In the genomic region with DNA sequence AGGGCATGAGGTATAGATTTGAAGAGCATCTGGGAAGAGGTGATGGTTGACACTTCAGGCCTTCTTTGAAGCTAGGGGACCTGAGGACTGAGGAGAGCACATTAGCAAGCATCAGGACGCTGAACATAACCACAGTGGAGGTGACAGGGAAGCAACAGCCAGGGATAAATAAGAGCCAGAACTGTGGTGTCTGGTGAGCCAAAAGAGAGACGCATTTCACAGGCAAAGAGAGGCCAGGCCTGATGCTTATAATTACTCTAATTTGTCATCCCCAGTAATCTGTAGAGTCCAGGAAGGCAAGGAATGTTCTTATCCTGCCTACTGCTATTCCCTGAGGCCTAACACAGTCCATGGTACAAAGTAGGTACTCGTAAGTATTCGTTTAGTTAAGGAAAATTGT, we compare ENCODE assay signal across 20 cellular contexts. TPM values are rescaled to one million over a fixed set of nuclear protein-coding genes. Genes with fewer than 3 reads are reported as not detected.
DNase-seq lines count a peak whose midpoint lies in the region; ATAC-seq, FAIRE-seq and TF ChIP-seq lines count a peak whose summit lies in the region.
"Had no signal": no experiment of that assay in that cellular context is flagged by ENCODE, and none has a peak within 500 bp of the region (broad histone marks: within the 10 kb centered on the region; RNA-seq: fewer than 3 reads in every experiment).

No MANE protein-coding gene starts in this region.

- FAIRE-seq in GM12892 (lab: Jason Lieb, UNC): no peak
- FAIRE-seq: G401.6 had no signal

- H3K27ac Mint-ChIP-seq in brain: peak overlapping the region in 3 of 5 experiments; percentile 12 to 81 (median 33)
- H3K27ac Mint-ChIP-seq in activated CD8-positive, alpha-beta T cell treated with anti-CD3 and anti-CD28 coated beads for 36 hours: no peak overlapping the region
- H3K27ac Mint-ChIP-seq in activated T-helper 2 cell treated with anti-CD3 and anti-CD28 coated beads, Interferon-gamma antibody, Interleukin-2, Interleukin-4, amounts not matched to agents 10 μg/mL and 5 μg/mL and 100 μg/mL, durations not matched to agents 14 hours and 24 hours and 36 hours: no peak overlapping the region
- H3K27ac Mint-ChIP-seq: naive B cell; progenitor cell of endocrine pancreas; T-helper 1 cell treated with Interleukin-12 subunit alpha and Interleukin-12 subunit beta and Interleukin-4 antibody, amounts not matched to agents 30 μg/mL and 1 μg/mL, for 36 hours; WTC11 had no signal

- H3K27me3 ChIP-seq in left ventricle myocardium inferior (ENCODE audit: low read depth) (no peaks in the 10 kb centered on the region), prostate gland (replicated peaks; ENCODE audit: insufficient read depth) (no peaks in the 10 kb centered on the region), transverse colon (no peaks in the 10 kb centered on the region)

- TF ChIP-seq POLR2A in prostate gland (IDR thresholded peaks at IDR 0.05) (no peak), transverse colon (IDR thresholded peaks at IDR 0.05) (no peak), GM12892 (IDR thresholded peaks at IDR 0.05; ENCODE audit: low read depth, low read length) (no peak)

- H3K9me3 ChIP-seq in left ventricle myocardium inferior (replicated peaks) (no peaks in the 10 kb centered on the region), prostate gland (no peaks in the 10 kb centered on the region), transverse colon (no peaks in the 10 kb centered on the region)

- intact Hi-C loops in left ventricle myocardium inferior (cut with micrococcal nuclease): no loop called here
- intact Hi-C loops in prostate gland (cut with DNase I): no loop called here
- intact Hi-C loops in transverse colon (cut with DNase I; ENCODE audit: low total_unique reads): no loop called here
- intact Hi-C loops in activated CD8-positive, alpha-beta T cell treated with anti-CD3 and anti-CD28 coated beads for 36 hours (cut with micrococcal nuclease): loop anchor here (10.0 kb wide), 1 partner anchor 45 kb away; no protein-coding TSS in a partner anchor
- intact Hi-C loops in activated T-helper 2 cell treated with anti-CD3 and anti-CD28 coated beads, Interferon-gamma antibody, Interleukin-2, Interleukin-4, amounts not matched to agents 10 μg/mL and 5 μg/mL and 100 μg/mL, durations not matched to agents 14 hours and 24 hours and 36 hours (cut with micrococcal nuclease): no loop called here

- no peaks in the 10 kb centered on the region for H3K36me3 Mint-ChIP-seq in brain
- H3K36me3 Mint-ChIP-seq in activated CD8-positive, alpha-beta T cell treated with anti-CD3 and anti-CD28 coated beads for 36 hours (ENCODE audit: low read depth): no peaks in the 10 kb centered on the region
- H3K36me3 Mint-ChIP-seq in activated T-helper 2 cell treated with anti-CD3 and anti-CD28 coated beads, Interferon-gamma antibody, Interleukin-2, Interleukin-4, amounts not matched to agents 10 μg/mL and 5 μg/mL and 100 μg/mL, durations not matched to agents 14 hours and 24 hours and 36 hours (ENCODE audit: low read depth): peaks cover 7% of the 10 kb centered on the region
- H3K36me3 Mint-ChIP-seq: naive B cell, WTC11 had no signal

- POLR2A ChIA-PET in activated CD8-positive, alpha-beta T cell treated with anti-CD3 and anti-CD28 coated beads for 36 hours (lab: Charles Lee): interaction anchor here (3.8 kb wide), 1 partner anchor 10 kb away, joined by 18 read pairs; the partner anchor contains the start of gene FAS

- no peak for TF ChIP-seq CTCF in brain (conservative IDR thresholded peaks at IDR 0.05)
- TF ChIP-seq CTCF in left ventricle myocardium inferior (IDR thresholded peaks at IDR 0.05; ENCODE audit: borderline replicate concordance): no peak
- no peak for TF ChIP-seq CTCF in prostate gland (IDR thresholded peaks at IDR 0.05)
- no peak for TF ChIP-seq CTCF in transverse colon (IDR thresholded peaks at IDR 0.05)
- TF ChIP-seq CTCF in activated CD8-positive, alpha-beta T cell treated with anti-CD3 and anti-CD28 coated beads for 36 hours (IDR thresholded peaks at IDR 0.05): no peak

- H3K27ac ChIP-seq in left ventricle myocardium inferior (replicated peaks): peak overlapping the region; percentile 77
- peak overlapping the region; percentile 46 to 58 for H3K27ac ChIP-seq in prostate gland
- H3K27ac ChIP-seq in transverse colon: peak overlapping the region; percentile 72 to 83 (median 76)

- 71% methylated on average over 4 of the region's 4 CpGs for WGBS in prostate gland
- 80 to 82% methylated on average over 3 to 4 of the region's 4 CpGs for WGBS in transverse colon (ENCODE audit: low coverage in 1 of 2), 2 donors

- CTCF ChIA-PET in activated CD8-positive, alpha-beta T cell treated with anti-CD3 and anti-CD28 coated beads for 36 hours (lab: Charles Lee): interaction anchor here (1.0 to 2.6 kb wide), 4 partner anchors 10 to 142 kb away, joined by 3 to 11 read pairs (median 5); partner anchors contain the start of gene FAS

- no peak overlapping the region for H3K4me3 Mint-ChIP-seq in brain
- no peak overlapping the region for H3K4me3 Mint-ChIP-seq in activated CD8-positive, alpha-beta T cell treated with anti-CD3 and anti-CD28 coated beads for 36 hours
- H3K4me3 Mint-ChIP-seq in activated T-helper 2 cell treated with anti-CD3 and anti-CD28 coated beads, Interferon-gamma antibody, Interleukin-2, Interleukin-4, amounts not matched to agents 10 μg/mL and 5 μg/mL and 100 μg/mL, durations not matched to agents 14 hours and 24 hours and 36 hours (ENCODE audit: low read depth): no peak overlapping the region
- H3K4me3 Mint-ChIP-seq: naive B cell; T-helper 1 cell treated with Interleukin-12 subunit alpha and Interleukin-12 subunit beta and Interleukin-4 antibody, amounts not matched to agents 30 μg/mL and 1 μg/mL, for 36 hours; WTC11 had no signal

- TF ChIP-seq EP300 in transverse colon (IDR thresholded peaks at IDR 0.05; ENCODE audit: low read depth): no peak

- ATAC-seq in activated CD8-positive, alpha-beta T cell treated with anti-CD3 and anti-CD28 coated beads for 36 hours: no peak
- ATAC-seq: HCT116, WTC11 had no signal

- H3K36me3 ChIP-seq in left ventricle myocardium inferior: no peaks in the 10 kb centered on the region
- H3K36me3 ChIP-seq in prostate gland: no peaks in the 10 kb centered on the region
- H3K36me3 ChIP-seq in transverse colon: no peaks in the 10 kb centered on the region

- H3K4me3 ChIP-seq in left ventricle myocardium inferior (no peak overlapping the region), prostate gland (no peak overlapping the region), transverse colon (no peak overlapping the region)

- DNase-seq in left ventricle myocardium inferior (no peak), prostate gland (ENCODE audit: low spot score) (no peak), transverse colon (no peak), NCI-H146 (lab: John Stamatoyannopoulos, UW) (no peak), GM12892 (ENCODE audit: insufficient read length) (no peak)
- DNase-seq in activated CD8-positive, alpha-beta T cell treated with anti-CD3 and anti-CD28 coated beads for 36 hours: no peak
- DNase-seq in activated T-helper 2 cell treated with anti-CD3 and anti-CD28 coated beads, Interferon-gamma antibody, Interleukin-2, Interleukin-4, amounts not matched to agents 10 μg/mL and 5 μg/mL and 100 μg/mL, durations not matched to agents 14 hours and 24 hours and 36 hours (ENCODE audit: low spot score): no peak
- DNase-seq: activated effector memory CD4-positive, alpha-beta T cell treated with anti-CD3 and anti-CD28 coated beads, Interleukin-2, amount 50 U/mL, for 16 hours; Calu3; dermis blood vessel endothelial cell; erythroblast; kidney glomerular epithelial cell; naive B cell; SHP77 treated with DMSO at 0.1 percent for 48 hours had no signal

- peaks cover 0 to 2% (median 0%) of the 10 kb centered on the region in 5 experiments for H3K9me3 Mint-ChIP-seq in brain
- no peaks in the 10 kb centered on the region for H3K9me3 Mint-ChIP-seq in activated CD8-positive, alpha-beta T cell treated with anti-CD3 and anti-CD28 coated beads for 36 hours
- H3K9me3 Mint-ChIP-seq in activated T-helper 2 cell treated with anti-CD3 and anti-CD28 coated beads, Interferon-gamma antibody, Interleukin-2, Interleukin-4, amounts not matched to agents 10 μg/mL and 5 μg/mL and 100 μg/mL, durations not matched to agents 14 hours and 24 hours and 36 hours: peaks cover 2% of the 10 kb centered on the region
- H3K9me3 Mint-ChIP-seq: naive B cell; T-helper 1 cell treated with Interleukin-12 subunit alpha and Interleukin-12 subunit beta and Interleukin-4 antibody, amounts not matched to agents 30 μg/mL and 1 μg/mL, for 36 hours; WTC11 had no signal

- peaks cover 19% of the 10 kb centered on the region for H3K4me1 Mint-ChIP-seq in brain
- peaks cover 21% of the 10 kb centered on the region for H3K4me1 Mint-ChIP-seq in activated CD8-positive, alpha-beta T cell treated with anti-CD3 and anti-CD28 coated beads for 36 hours (ENCODE audit: low read depth)
- H3K4me1 Mint-ChIP-seq in activated T-helper 2 cell treated with anti-CD3 and anti-CD28 coated beads, Interferon-gamma antibody, Interleukin-2, Interleukin-4, amounts not matched to agents 10 μg/mL and 5 μg/mL and 100 μg/mL, durations not matched to agents 14 hours and 24 hours and 36 hours (ENCODE audit: low read depth): peaks cover 30% of the 10 kb centered on the region

- no peaks in the 10 kb centered on the region for H3K27me3 Mint-ChIP-seq in brain
- no peaks in the 10 kb centered on the region for H3K27me3 Mint-ChIP-seq in activated CD8-positive, alpha-beta T cell treated with anti-CD3 and anti-CD28 coated beads for 36 hours
- no peaks in the 10 kb centered on the region for H3K27me3 Mint-ChIP-seq in activated T-helper 2 cell treated with anti-CD3 and anti-CD28 coated beads, Interferon-gamma antibody, Interleukin-2, Interleukin-4, amounts not matched to agents 10 μg/mL and 5 μg/mL and 100 μg/mL, durations not matched to agents 14 hours and 24 hours and 36 hours (ENCODE audit: low read depth)

- in situ Hi-C loops in transverse colon (cut with MboI; ENCODE audit: low pct_ligation_motif_present in 1 of 4, low pct_unique_long_range_greater_than_20kb in 1 of 4, low sequenced_read_pairs in 3 of 4): loop anchor here in 1 of 4 donors (10.0 kb wide), 1 partner anchor 45 kb away; no protein-coding TSS in a partner anchor

- H3K4me1 ChIP-seq in left ventricle myocardium inferior (peaks cover 68% of the 10 kb centered on the region), prostate gland (replicated peaks) (no peaks in the 10 kb centered on the region), transverse colon (peaks cover 13 to 53% (median 27%) of the 10 kb centered on the region in 4 donors)

RNA-seq across cellular contexts. Expression of gene FAS, which starts 10.4 kb away (rescaled TPM):
- polyA plus RNA-seq in brain (ENCODE audit: insufficient read depth, low read depth, low replicate concordance): 1.8 TPM
- total RNA-seq in left ventricle myocardium inferior (3.7 TPM), prostate gland (10 to 100 TPM; 13.7 to 17.7 TPM), transverse colon (10 to 100 TPM in 3 of 4 donors, 1 to 10 TPM in 1; 9.0 to 58.5 (median 53.6) TPM)
- total RNA-seq in activated CD8-positive, alpha-beta T cell treated with anti-CD3 and anti-CD28 coated beads for 36 hours: 10 to 100 TPM; 48.6 to 49.0 TPM
- polyA plus RNA-seq in GM12892 (2012; ENCODE audit: missing spikeins): 81.0 TPM
- 20.7 and 22.5 TPM in 2 replicates for total RNA-seq in activated T-helper 2 cell treated with anti-CD3 and anti-CD28 coated beads, Interferon-gamma antibody, Interleukin-2, Interleukin-4, amounts not matched to agents 10 μg/mL and 5 μg/mL and 100 μg/mL, durations not matched to agents 14 hours and 24 hours and 36 hours

RNA-seq across cellular contexts. Expression of gene ACTA2, which starts 27.7 kb away (rescaled TPM):
- polyA plus RNA-seq in brain (ENCODE audit: insufficient read depth, low read depth, low replicate concordance): 65.7 TPM
- total RNA-seq in left ventricle myocardium inferior (89.4 TPM), prostate gland (1,000 to 10,000 TPM; 1,024 to 1,957 TPM), transverse colon (1,000 to 10,000 TPM in 1 of 4 donors, 100 to 1,000 TPM in 3; 403 to 1,827 (median 457) TPM)
- total RNA-seq in activated CD8-positive, alpha-beta T cell treated with anti-CD3 and anti-CD28 coated beads for 36 hours: 10 to 100 TPM; 13.3 to 14.9 TPM
- 36.7 TPM for polyA plus RNA-seq in GM12892 (2012; ENCODE audit: missing spikeins)
- 11.3 and 11.9 TPM in 2 replicates for total RNA-seq in activated T-helper 2 cell treated with anti-CD3 and anti-CD28 coated beads, Interferon-gamma antibody, Interleukin-2, Interleukin-4, amounts not matched to agents 10 μg/mL and 5 μg/mL and 100 μg/mL, durations not matched to agents 14 hours and 24 hours and 36 hours

Comparison
In these comparisons a context has a peak if more than half of its experiments do, and no peak if none do; other contexts are left out.
1. H3K27ac Mint-ChIP-seq: peak in brain (3 of 5); none in activated CD8-positive, alpha-beta T cell treated with anti-CD3 and anti-CD28 coated beads for 36 hours (single experiment) and activated T-helper 2 cell treated with anti-CD3 and anti-CD28 coated beads, Interferon-gamma antibody, Interleukin-2, Interleukin-4, amounts not matched to agents 10 μg/mL and 5 μg/mL and 100 μg/mL, durations not matched to agents 14 hours and 24 hours and 36 hours (single experiment).
2. Peak in every context shown above with its lines, with median percentiles within 50 percentile points of each other: H3K27ac ChIP-seq.